Comparison of ENCODE assay signal across 11 cellular contexts in genomic region chr17:50211249-50212120, GRCh38. TPM values are rescaled to one million over a fixed set of nuclear protein-coding genes. Genes with fewer than 3 reads are reported as not detected.
DNase-seq lines count a peak whose midpoint lies in the region; TF ChIP-seq lines count a peak whose summit lies in the region.
"Had no signal": no experiment of that assay in that cellular context is flagged by ENCODE, and none has a peak within 500 bp of the region (broad histone marks: within the 10 kb centered on the region; RNA-seq: fewer than 3 reads in every experiment).

No MANE protein-coding gene starts in this region.

- no peaks in the 10 kb centered on the region for H3K27me3 ChIP-seq in osteoblast (ENCODE audit: insufficient read depth, low read length)

- H2AFZ ChIP-seq in osteoblast (ENCODE audit: low read length) = no peak overlapping the region

- no peak; the same call in 1 of the 2 replicates for TF ChIP-seq CTCF in AG10803 (conservative IDR thresholded peaks at IDR 0.05; ENCODE audit: low read length)
- TF ChIP-seq CTCF in RWPE1 (conservative IDR thresholded peaks at IDR 0.05; ENCODE audit: low read depth) = no peak
- TF ChIP-seq CTCF in fibroblast of the aortic adventitia (IDR thresholded peaks at IDR 0.05; ENCODE audit: insufficient read depth, low read length) = no peak
- no peak for TF ChIP-seq CTCF in osteoblast (IDR thresholded peaks at IDR 0.05; ENCODE audit: extremely low read depth, low read depth, low read length)

- H3K27ac ChIP-seq in RWPE1 (peak overlapping the region; percentile 67), osteoblast (ENCODE audit: low read depth, low read length) (peak overlapping the region; percentile 96)
- H3K27ac ChIP-seq: C4-2B had no signal

- peak overlapping the region; percentile 57 for H3K4me3 ChIP-seq in AG10803 (ENCODE audit: low read length)
- peak overlapping the region; percentile 29 for H3K4me3 ChIP-seq in fibroblast of the aortic adventitia (ENCODE audit: low read depth, low read length)
- H3K4me3 ChIP-seq in osteoblast (ENCODE audit: insufficient read depth, low read length) = peak overlapping the region; percentile 26

- H3K79me2 ChIP-seq in osteoblast (ENCODE audit: insufficient read depth, low read length) = peaks cover 12% of the 10 kb centered on the region

- POLR2A ChIA-PET in RWPE1 (lab: Yijun Ruan, JAX; ENCODE audit: low non-redundant PET) = interaction anchor here (0.6 kb wide), 1 partner anchor 35 kb away, joined by 5 read pairs; no protein-coding TSS in a partner anchor

- peak overlapping the region; percentile 57 for H3K4me2 ChIP-seq in osteoblast (ENCODE audit: insufficient read depth, low read length)

- no peaks in the 10 kb centered on the region for H3K36me3 ChIP-seq in osteoblast (ENCODE audit: insufficient read depth, low read length)

- H3K4me1 ChIP-seq in osteoblast (ENCODE audit: insufficient read depth, low read length) = peaks cover 76% of the 10 kb centered on the region

- CTCF ChIA-PET in RWPE1 (lab: Yijun Ruan, JAX) = interaction anchor here (0.6 to 1.3 kb wide), 3 partner anchors 46 to 77 kb away, joined by 3 to 4 read pairs (median 3); partner anchors contain the start of gene SGCA

- H3K9me3 ChIP-seq in osteoblast (ENCODE audit: low read depth, low read length) = no peaks in the 10 kb centered on the region

- peak; percentile 78 for DNase-seq in AG10803 (ENCODE audit: low read depth)
- no peak for DNase-seq in RWPE1 (ENCODE audit: low spot score)
- peak; percentile 78 for DNase-seq in fibroblast of the aortic adventitia (ENCODE audit: low read depth)
- DNase-seq in osteoblast (ENCODE audit: insufficient read length, low spot score, missing footprints) = peak; percentile 84
- no peak for DNase-seq in activated CD4-positive, alpha-beta T cell treated with anti-CD3 and anti-CD28 coated beads for 4 hours
- DNase-seq in NCI-H524 treated with DMSO at 0.1 percent for 48 hours (lab: John Stamatoyannopoulos, UW) = no peak
- no peak for DNase-seq in NCI-H1417 (lab: John Stamatoyannopoulos, UW)
- DNase-seq in SW 1271 (lab: John Stamatoyannopoulos, UW) = no peak
- DNase-seq: NCI-H1694 treated with DMSO at 0.1 percent for 48 hours had no signal

- no peaks in the 10 kb centered on the region for H4K20me1 ChIP-seq in osteoblast (ENCODE audit: insufficient read depth, low read length)

RNA-seq across cellular contexts. Expression of gene COL1A1, which starts 10.1 kb away (rescaled TPM):
- total RNA-seq in fibroblast of the aortic adventitia (ENCODE audit: low replicate concordance) = 2,633 and 16,513 TPM in 2 replicates
- total RNA-seq in osteoblast = 6,718 and 8,987 TPM in 2 replicates

RNA-seq across cellular contexts. Expression of gene SGCA, which starts 45.7 kb away (rescaled TPM):
- total RNA-seq in fibroblast of the aortic adventitia (ENCODE audit: low replicate concordance) (0.65 and 0.90 TPM in 2 replicates), osteoblast (0.29 TPM in 1 of 2 replicates, not detected in the other)
- total RNA-seq: dermis microvascular lymphatic vessel endothelial cell had no signal

Comparison
In these comparisons a context has a peak if more than half of its experiments do, and no peak if none do; other contexts are left out.
1. DNase-seq: peak in AG10803 (single experiment), fibroblast of the aortic adventitia (single experiment) and osteoblast (single experiment); none in RWPE1 (single experiment), activated CD4-positive, alpha-beta T cell treated with anti-CD3 and anti-CD28 coated beads for 4 hours (0 of 2), NCI-H524 treated with DMSO at 0.1 percent for 48 hours (single experiment), NCI-H1417 (0 of 3) and SW 1271 (0 of 2).
2. Peak in every context shown above with its lines, with median percentiles within 50 percentile points of each other: H3K4me3 ChIP-seq.